1 cellular context compared by ENCODE assay signal in genomic region chr6:32972353-32973143, GRCh38.
TF ChIP-seq lines count a peak whose summit lies in the region.

No MANE protein-coding gene starts in this region.

TF ChIP-seq in HepG2, 621 proteins besides CTCF, POLR2A, EP300 and RAD21 (continued from another document and continues in another):
- TF ChIP-seq HNF1B (CRISPR knock-in tag; IDR thresholded peaks at IDR 0.05): peak; percentile 24; the same call in 1 of the 2 replicates
- no peak for TF ChIP-seq ZHX1 (CRISPR knock-in tag; IDR thresholded peaks at IDR 0.05; ENCODE audit: low read depth)
- TF ChIP-seq ZNF275 (CRISPR knock-in tag; IDR thresholded peaks at IDR 0.05; ENCODE audit: borderline replicate concordance): no peak; the same call in 1 of the 2 replicates
- 0 out of 2 replicates have a peak, but pooled peaks have one; percentile 59 for TF ChIP-seq CENPT (CRISPR knock-in tag; IDR thresholded peaks at IDR 0.05; ENCODE audit: low read depth)
- no peak; the same call in 1 of the 2 replicates for TF ChIP-seq ZNF670 (CRISPR knock-in tag; IDR thresholded peaks at IDR 0.05; ENCODE audit: borderline replicate concordance)
- no peak; the same call in 1 of the 2 replicates for TF ChIP-seq ISL2 (CRISPR knock-in tag; IDR thresholded peaks at IDR 0.05)
- TF ChIP-seq ZNF180 (CRISPR knock-in tag; IDR thresholded peaks at IDR 0.05; ENCODE audit: borderline replicate concordance, low read depth): no peak
- TF ChIP-seq ZNF253 (CRISPR knock-in tag; IDR thresholded peaks at IDR 0.05; ENCODE audit: borderline replicate concordance): no peak
- no peak for TF ChIP-seq MED8 (CRISPR knock-in tag; IDR thresholded peaks at IDR 0.05; ENCODE audit: insufficient replicate concordance)
- no peak for TF ChIP-seq E2F5 (CRISPR knock-in tag; conservative IDR thresholded peaks at IDR 0.05)
- TF ChIP-seq ZNF672 (CRISPR knock-in tag; IDR thresholded peaks at IDR 0.05): 0 out of 2 replicates have a peak, but pooled peaks have one; percentile 36
- TF ChIP-seq PHF20 (CRISPR knock-in tag; IDR thresholded peaks at IDR 0.05): no peak
- no peak for TF ChIP-seq ZNF276 (CRISPR knock-in tag; IDR thresholded peaks at IDR 0.05; ENCODE audit: low read depth)
- TF ChIP-seq FOXO4 (CRISPR knock-in tag; conservative IDR thresholded peaks at IDR 0.05): peak; percentile 90; the same call in 1 of the 2 replicates
- TF ChIP-seq ZNF10 (CRISPR knock-in tag; IDR thresholded peaks at IDR 0.05; ENCODE audit: borderline replicate concordance, low read depth): no peak
- TF ChIP-seq HCFC1 (IDR thresholded peaks at IDR 0.05; ENCODE audit: low read depth, low read length): no peak
- TF ChIP-seq GPN1 (CRISPR knock-in tag; IDR thresholded peaks at IDR 0.05; ENCODE audit: borderline replicate concordance): no peak; the same call in 1 of the 2 replicates
- no peak for TF ChIP-seq MNT (IDR thresholded peaks at IDR 0.05)
- TF ChIP-seq ZNF232 (CRISPR knock-in tag; IDR thresholded peaks at IDR 0.05; ENCODE audit: borderline replicate concordance): no peak
- no peak for TF ChIP-seq ZNF550 (CRISPR knock-in tag; IDR thresholded peaks at IDR 0.05; ENCODE audit: borderline replicate concordance)
- TF ChIP-seq ZNF841 (CRISPR knock-in tag; IDR thresholded peaks at IDR 0.05; ENCODE audit: borderline replicate concordance): 0 out of 2 replicates have a peak, but pooled peaks have one; percentile 68
- TF ChIP-seq SRF (IDR thresholded peaks at IDR 0.05; ENCODE audit: low read depth, low read length): no peak
- no peak for TF ChIP-seq ZNF572 (CRISPR knock-in tag; IDR thresholded peaks at IDR 0.05)
- no peak; the same call in 1 of the 2 replicates for TF ChIP-seq AHR (CRISPR knock-in tag; IDR thresholded peaks at IDR 0.05)
- TF ChIP-seq NFAT5 (CRISPR knock-in tag; IDR thresholded peaks at IDR 0.05): no peak; the same call in 1 of the 2 replicates
- no peak for TF ChIP-seq ZNF260 (CRISPR knock-in tag; IDR thresholded peaks at IDR 0.05; ENCODE audit: borderline replicate concordance, low read depth)
- no peak; the same call in 1 of the 2 replicates for TF ChIP-seq TOPORS (CRISPR knock-in tag; IDR thresholded peaks at IDR 0.05)
- no peak for TF ChIP-seq NR2F2 (IDR thresholded peaks at IDR 0.05; ENCODE audit: borderline replicate concordance, low read depth)
- TF ChIP-seq ZNF205 (CRISPR knock-in tag; IDR thresholded peaks at IDR 0.05): no peak; the same call in 1 of the 2 replicates
- no peak for TF ChIP-seq ZFP37 (CRISPR knock-in tag; IDR thresholded peaks at IDR 0.05; ENCODE audit: borderline replicate concordance)
- TF ChIP-seq ZNF317 (CRISPR knock-in tag; IDR thresholded peaks at IDR 0.05): no peak
- no peak; the same call in 1 of the 2 replicates for TF ChIP-seq GATA4 (IDR thresholded peaks at IDR 0.05; ENCODE audit: borderline replicate concordance, low read depth)
- no peak for TF ChIP-seq CEBPG (CRISPR knock-in tag; IDR thresholded peaks at IDR 0.05)
- TF ChIP-seq ZBTB20 (CRISPR knock-in tag; IDR thresholded peaks at IDR 0.05; ENCODE audit: borderline replicate concordance, low read depth): no peak
- TF ChIP-seq TOE1 (CRISPR knock-in tag; IDR thresholded peaks at IDR 0.05): no peak
- peak; percentile 73; the same call in 1 of the 2 replicates for TF ChIP-seq ZNF839 (CRISPR knock-in tag; IDR thresholded peaks at IDR 0.05; ENCODE audit: borderline replicate concordance)
- TF ChIP-seq ZNF709 (CRISPR knock-in tag; IDR thresholded peaks at IDR 0.05): no peak; the same call in 1 of the 2 replicates
- no peak for TF ChIP-seq MXD4 (CRISPR knock-in tag; IDR thresholded peaks at IDR 0.05)
- no peak for TF ChIP-seq ZBTB33 (CRISPR knock-in tag; IDR thresholded peaks at IDR 0.05)
- TF ChIP-seq ZNF569 (CRISPR knock-in tag; IDR thresholded peaks at IDR 0.05; ENCODE audit: borderline replicate concordance): no peak; the same call in 1 of the 2 replicates
- TF ChIP-seq ZSCAN31 (CRISPR knock-in tag; IDR thresholded peaks at IDR 0.05; ENCODE audit: low read depth): no peak
- no peak for TF ChIP-seq KDM4B (CRISPR knock-in tag; IDR thresholded peaks at IDR 0.05)
- TF ChIP-seq STAT5B (CRISPR knock-in tag; IDR thresholded peaks at IDR 0.05): no peak
